18 cellular contexts compared by ENCODE assay signal in the genomic region with DNA sequence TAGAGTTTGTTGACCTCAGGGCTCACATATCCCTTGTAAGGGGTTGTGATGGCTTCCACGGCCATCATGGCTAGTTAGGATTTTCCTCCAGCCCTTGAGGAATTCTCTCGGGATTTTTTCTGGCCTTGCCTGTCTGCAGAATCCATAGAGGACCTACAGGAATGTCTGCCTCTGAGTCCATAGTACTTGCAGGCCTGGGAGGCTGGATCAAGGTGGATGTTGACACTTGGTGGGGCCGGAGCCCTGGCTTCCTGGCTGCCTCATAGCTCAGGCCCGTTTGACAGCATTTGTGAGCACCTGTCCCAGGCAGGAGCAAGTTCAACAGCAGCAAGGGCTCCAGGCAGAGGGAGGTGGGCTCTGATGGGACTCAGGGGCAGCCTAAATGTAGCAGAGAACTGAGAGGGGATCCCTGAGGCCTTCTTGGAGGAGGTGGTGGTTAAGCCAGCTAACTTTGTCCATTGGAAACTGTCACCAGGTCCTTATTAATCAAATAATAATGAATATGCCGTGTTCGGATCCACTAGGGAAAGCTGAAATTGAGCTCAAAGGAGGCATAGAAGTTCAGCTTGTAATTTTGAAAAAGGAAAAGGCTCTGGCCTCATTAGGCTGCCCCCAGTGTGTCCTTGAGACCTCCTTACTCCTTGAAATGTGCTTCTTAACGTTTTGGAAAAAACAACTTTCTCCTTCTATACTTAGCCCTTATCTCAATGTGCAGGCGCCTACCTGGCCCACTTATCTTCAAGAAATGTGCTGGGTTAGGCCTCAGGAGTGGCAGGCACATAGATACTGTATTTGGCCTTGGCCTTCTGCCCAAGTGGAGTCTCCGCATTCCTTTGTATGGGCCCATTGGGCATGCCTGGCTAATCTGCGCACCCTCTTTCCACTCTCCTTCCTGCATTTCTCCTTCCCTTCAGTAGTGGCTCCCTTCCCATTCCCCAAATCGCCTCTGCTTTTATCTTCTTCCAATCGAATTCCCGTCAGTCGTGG.
A peak's percentile ranks its signal among the peaks of the same experiment; 100 is the strongest.
DNase-seq lines count a peak whose midpoint lies in the region; ATAC-seq, FAIRE-seq and TF ChIP-seq lines count a peak whose summit lies in the region.
"Had no signal": no experiment of that assay in that cellular context is flagged by ENCODE, and none has a peak within 500 bp of the region (broad histone marks: within the 10 kb centered on the region; RNA-seq: fewer than 3 reads in every experiment).

No MANE protein-coding gene starts in this region.

- in situ Hi-C loops in HepG2 (cut with HindIII; ENCODE audit: extremely low pct_ligation_motif_present, low pct_unique_long_range_greater_than_20kb) = loop anchor here (5.0 kb wide), 1 partner anchor 33 kb away; no protein-coding TSS in a partner anchor

- H3K4me3 Mint-ChIP-seq in stimulated activated effector memory CD8-positive, alpha-beta T cell treated with anti-CD3 and anti-CD28 coated beads, Interleukin-12 subunit alpha, Interleukin-12 subunit beta, amount 100 ng/mL, for 72 hours = no peak overlapping the region
- H3K4me3 Mint-ChIP-seq: mesothelial cell of epicardium had no signal

- peaks cover 97% of the 10 kb centered on the region for H3K79me2 ChIP-seq in PC-3 (ENCODE audit: low read length)
- H3K79me2 ChIP-seq in HepG2 (ENCODE audit: insufficient read depth, low read length) = peaks cover 16% of the 10 kb centered on the region
- H3K79me2 ChIP-seq: parathyroid adenoma had no signal

- H2AFZ ChIP-seq in PC-3 (ENCODE audit: low read length) (no peak overlapping the region), HepG2 (ENCODE audit: low read length) (no peak overlapping the region)
- H2AFZ ChIP-seq: parathyroid adenoma had no signal

- peak; percentile 34 for TF ChIP-seq RAD21 in HepG2 (CRISPR knock-in tag; IDR thresholded peaks at IDR 0.05)

- FAIRE-seq in HepG2 (lab: Jason Lieb, UNC) = peak; percentile 52
- FAIRE-seq: endothelial cell of umbilical vein had no signal

- no peaks in the 10 kb centered on the region for H3K9me3 ChIP-seq in PC-3 (ENCODE audit: low read length)
- H3K9me3 ChIP-seq in HepG2 (ENCODE audit: low read length) = no peaks in the 10 kb centered on the region
- H3K9me3 ChIP-seq: gastroesophageal sphincter had no signal

- H3K27ac Mint-ChIP-seq in stimulated activated effector memory CD8-positive, alpha-beta T cell treated with anti-CD3 and anti-CD28 coated beads, Interleukin-12 subunit alpha, Interleukin-12 subunit beta, amount 100 ng/mL, for 72 hours = peak overlapping the region; percentile 69
- H3K27ac Mint-ChIP-seq: mesothelial cell of epicardium had no signal

- TF ChIP-seq CTCF in PC-3 (conservative IDR thresholded peaks at IDR 0.05; ENCODE audit: low read depth, low read length) (no peak), HepG2 (CRISPR knock-in tag; IDR thresholded peaks at IDR 0.05) (peak; percentile 45)

- WGBS in HepG2 (ENCODE audit: low lambda C conversion rate) = 64% methylated on average over 14 of the region's 14 CpGs

- peaks cover 30% of the 10 kb centered on the region for H3K36me3 Mint-ChIP-seq in stimulated activated effector memory CD8-positive, alpha-beta T cell treated with anti-CD3 and anti-CD28 coated beads, Interleukin-12 subunit alpha, Interleukin-12 subunit beta, amount 100 ng/mL, for 72 hours
- H3K36me3 Mint-ChIP-seq: mesothelial cell of epicardium had no signal

- H3K9ac ChIP-seq in PC-3 (ENCODE audit: low read length) (no peak overlapping the region), HepG2 (ENCODE audit: insufficient read depth, low read depth, low read length) (0 out of 2 replicates have a peak overlapping the region, but pooled peaks have one; percentile 30)
- H3K9ac ChIP-seq: parathyroid adenoma had no signal

- no peaks in the 10 kb centered on the region for H3K9me2 ChIP-seq in PC-3 (replicated peaks; ENCODE audit: low read length)

- no peak overlapping the region for H3K4me2 ChIP-seq in PC-3 (ENCODE audit: low read length)
- H3K4me2 ChIP-seq in HepG2 (ENCODE audit: low read depth, low read length) = peak overlapping the region; percentile 88

- no TSS peak for BruUV-seq in PC-3 (replicated peaks; lab: Mats Ljungman, UMichigan)
- no TSS peak for BruUV-seq in HepG2 (replicated peaks; lab: Mats Ljungman, UMichigan)

- peaks cover 74% of the 10 kb centered on the region for H4K20me1 ChIP-seq in PC-3 (ENCODE audit: low read length)
- peaks cover 59% of the 10 kb centered on the region for H4K20me1 ChIP-seq in HepG2 (ENCODE audit: insufficient read depth, low read length)

- no peak overlapping the region for H3K4me3 ChIP-seq in PC-3 (ENCODE audit: low read length)
- H3K4me3 ChIP-seq in HepG2 (replicated peaks in 1 of 3; ENCODE audit: insufficient read depth in 1 of 3, low read depth in 2 of 3, low read length in 3 of 3) = peak overlapping the region; percentile 27 to 69 (median 41); a peak in 5 of 6 replicates
- H3K4me3 ChIP-seq: gastroesophageal sphincter had no signal

- no peaks in the 10 kb centered on the region for H3K27me3 ChIP-seq in PC-3 (ENCODE audit: low read length)
- no peaks in the 10 kb centered on the region for H3K27me3 ChIP-seq in HepG2 (ENCODE audit: control insufficient read depth in 1 of 2, insufficient read depth in 2 of 2, low read length in 2 of 2)
- H3K27me3 ChIP-seq: gastroesophageal sphincter had no signal

- ATAC-seq in PC-3 (peak; percentile 40; the same call in 1 of the 2 replicates), HepG2 (peak; percentile 76), HG03025 (IDR thresholded peaks at IDR 0.05; ENCODE audit: low FRiP score, unreplicated experiment) (no peak)
- no peak for ATAC-seq in stimulated activated effector memory CD8-positive, alpha-beta T cell treated with anti-CD3 and anti-CD28 coated beads, Interleukin-12 subunit alpha, Interleukin-12 subunit beta, amount 100 ng/mL, for 72 hours
- ATAC-seq: gastroesophageal sphincter had no signal

- H3K36me3 ChIP-seq in PC-3 (ENCODE audit: low read depth, low read length) (peaks cover 10% of the 10 kb centered on the region; the same call in 1 of the 2 replicates), HepG2 (replicated peaks in 1 of 2; ENCODE audit: control insufficient read depth in 1 of 2, insufficient read depth in 2 of 2, low read length in 2 of 2) (peaks cover 0 to 3% of the 10 kb centered on the region in 2 experiments; a peak in 2 of 5 replicates)
- H3K36me3 ChIP-seq: gastroesophageal sphincter had no signal

- TF ChIP-seq EP300 in HepG2 (IDR thresholded peaks at IDR 0.05; ENCODE audit: low read depth in 2 of 2, low read length in 2 of 2) = peak in 1 of 2 experiments; percentile 24; a peak in 1 of 4 replicates
- TF ChIP-seq EP300 in HepG2 (CRISPR knock-in tag; IDR thresholded peaks at IDR 0.05; ENCODE audit: borderline replicate concordance) = no peak

- H3K27ac ChIP-seq in PC-3 (ENCODE audit: low read length) = no peak overlapping the region
- peak overlapping the region; percentile 49 for H3K27ac ChIP-seq in HepG2 (ENCODE audit: extremely low read length, insufficient read depth, low read length)
- H3K27ac ChIP-seq: gastroesophageal sphincter, parathyroid adenoma had no signal

- CTCF ChIA-PET in PC-3 (lab: Charles Lee) = interaction anchor here (1.0 kb wide), 1 partner anchor 36 kb away, joined by 5 read pairs; no protein-coding TSS in a partner anchor
- CTCF ChIA-PET in HepG2 (lab: Yijun Ruan, JAX; ENCODE audit: low intra/inter-chr PET ratio, low total read pairs) = interaction anchor here (0.7 kb wide), 1 partner anchor 99 kb away, joined by 3 read pairs; no protein-coding TSS in a partner anchor

- H3K9me3 Mint-ChIP-seq in stimulated activated effector memory CD8-positive, alpha-beta T cell treated with anti-CD3 and anti-CD28 coated beads, Interleukin-12 subunit alpha, Interleukin-12 subunit beta, amount 100 ng/mL, for 72 hours = no peaks in the 10 kb centered on the region
- H3K9me3 Mint-ChIP-seq: mesothelial cell of epicardium had no signal

- no peak for TF ChIP-seq POLR2A in HepG2 (IDR thresholded peaks at IDR 0.05; ENCODE audit: insufficient read depth in 1 of 2, low read depth in 2 of 2, low read length in 2 of 2)

- intact Hi-C loops in PC-3 (cut with micrococcal nuclease) = no loop called here
- intact Hi-C loops in HepG2 (cut with micrococcal nuclease; ENCODE audit: unreplicated experiment) = loop anchor here (1.0 to 2.0 kb wide), 4 partner anchors 31 to 99 kb away; no protein-coding TSS in a partner anchor

- H3F3A ChIP-seq in PC-3 (ENCODE audit: low read length, unreplicated experiment) = no peaks in the 10 kb centered on the region

- H3K4me1 ChIP-seq in PC-3 (ENCODE audit: insufficient read depth, low read length) (no peaks in the 10 kb centered on the region), HepG2 (ENCODE audit: insufficient read depth, low read length) (peaks cover 66% of the 10 kb centered on the region)
- H3K4me1 ChIP-seq: gastroesophageal sphincter had no signal

- H3K4me1 Mint-ChIP-seq in stimulated activated effector memory CD8-positive, alpha-beta T cell treated with anti-CD3 and anti-CD28 coated beads, Interleukin-12 subunit alpha, Interleukin-12 subunit beta, amount 100 ng/mL, for 72 hours = peaks cover 59% of the 10 kb centered on the region

- DNase-seq in NCI-H2171 treated with DMSO at 0.1 percent for 48 hours (lab: John Stamatoyannopoulos, UW) (peak; percentile 66), NCI-H2171 (lab: John Stamatoyannopoulos, UW) (no peak), PC-3 (no peak), HepG2 (ENCODE audit: low spot score) (peak; percentile 83), NCI-H2227 treated with DMSO at 0.1 percent for 48 hours (lab: John Stamatoyannopoulos, UW) (no peak), NCI-H1105 treated with DMSO at 0.1 percent for 48 hours (lab: John Stamatoyannopoulos, UW) (no peak)
- no peak for DNase-seq in stimulated activated effector memory CD8-positive, alpha-beta T cell treated with anti-CD3 and anti-CD28 coated beads, Interleukin-12 subunit alpha, Interleukin-12 subunit beta, amount 100 ng/mL, for 72 hours (ENCODE audit: low spot score in 2 of 2)
- DNase-seq: activated CD4-positive, alpha-beta T cell treated with anti-CD3 and anti-CD28 coated beads for 4 hours; activated T-cell treated with anti-CD3 and anti-CD28 coated beads for 4 hours; amniotic stem cell; GF-D8; RPMI8226; stimulated activated CD4-positive, alpha-beta T cell treated with anti-CD3 and anti-CD28 coated beads, Interleukin-12 subunit alpha, Interleukin-12 subunit beta, amount 100 ng/mL, for 4 hours had no signal

- POLR2A ChIA-PET in PC-3 (lab: Charles Lee; ENCODE audit: unreplicated experiment) = no interaction called here
- POLR2A ChIA-PET in HepG2 (lab: Yijun Ruan, JAX) = interaction anchor here (1.2 to 2.7 kb wide), 8 partner anchors 32 to 91 kb away, joined by 3 to 39 read pairs (median 10); a partner anchor contains a TSS

TF ChIP-seq in HepG2, 621 proteins besides CTCF, POLR2A, EP300 and RAD21 (continues in another document):
- TF ChIP-seq PHF21A (CRISPR knock-in tag; IDR thresholded peaks at IDR 0.05) = 0 out of 2 replicates have a peak, but pooled peaks have one; percentile 5
- 0 out of 4 replicates have a peak, but pooled peaks of 1 of the 2 experiments have one; percentile 10 for TF ChIP-seq NR2F1 (CRISPR knock-in tag; IDR thresholded peaks at IDR 0.05)
- 0 out of 2 replicates have a peak, but pooled peaks have one; percentile 12 for TF ChIP-seq GABPA (IDR thresholded peaks at IDR 0.05; ENCODE audit: low read depth, low read length)
- TF ChIP-seq GABPA (CRISPR knock-in tag; IDR thresholded peaks at IDR 0.05; ENCODE audit: low read depth) = no peak
- peak; percentile 56 for TF ChIP-seq XRCC5 (optimal IDR thresholded peaks at IDR 0.05; ENCODE audit: low read length)
- peak; percentile 30; the same call in 1 of the 2 replicates for TF ChIP-seq STAG1 (CRISPR knock-in tag; IDR thresholded peaks at IDR 0.05)

Comparison
In these comparisons a context has a peak if more than half of its experiments do, and no peak if none do; other contexts are left out.
1. DNase-seq: peak in NCI-H2171 treated with DMSO at 0.1 percent for 48 hours (single experiment) and HepG2 (single experiment); none in NCI-H2171 (single experiment), PC-3 (single experiment), stimulated activated effector memory CD8-positive, alpha-beta T cell treated with anti-CD3 and anti-CD28 coated beads, Interleukin-12 subunit alpha, Interleukin-12 subunit beta, amount 100 ng/mL, for 72 hours (0 of 2), NCI-H2227 treated with DMSO at 0.1 percent for 48 hours (single experiment) and NCI-H1105 treated with DMSO at 0.1 percent for 48 hours (single experiment).
2. ATAC-seq: peak in PC-3 (single experiment) and HepG2 (single experiment); none in stimulated activated effector memory CD8-positive, alpha-beta T cell treated with anti-CD3 and anti-CD28 coated beads, Interleukin-12 subunit alpha, Interleukin-12 subunit beta, amount 100 ng/mL, for 72 hours (single experiment) and HG03025 (single experiment).